In the genomic region with DNA sequence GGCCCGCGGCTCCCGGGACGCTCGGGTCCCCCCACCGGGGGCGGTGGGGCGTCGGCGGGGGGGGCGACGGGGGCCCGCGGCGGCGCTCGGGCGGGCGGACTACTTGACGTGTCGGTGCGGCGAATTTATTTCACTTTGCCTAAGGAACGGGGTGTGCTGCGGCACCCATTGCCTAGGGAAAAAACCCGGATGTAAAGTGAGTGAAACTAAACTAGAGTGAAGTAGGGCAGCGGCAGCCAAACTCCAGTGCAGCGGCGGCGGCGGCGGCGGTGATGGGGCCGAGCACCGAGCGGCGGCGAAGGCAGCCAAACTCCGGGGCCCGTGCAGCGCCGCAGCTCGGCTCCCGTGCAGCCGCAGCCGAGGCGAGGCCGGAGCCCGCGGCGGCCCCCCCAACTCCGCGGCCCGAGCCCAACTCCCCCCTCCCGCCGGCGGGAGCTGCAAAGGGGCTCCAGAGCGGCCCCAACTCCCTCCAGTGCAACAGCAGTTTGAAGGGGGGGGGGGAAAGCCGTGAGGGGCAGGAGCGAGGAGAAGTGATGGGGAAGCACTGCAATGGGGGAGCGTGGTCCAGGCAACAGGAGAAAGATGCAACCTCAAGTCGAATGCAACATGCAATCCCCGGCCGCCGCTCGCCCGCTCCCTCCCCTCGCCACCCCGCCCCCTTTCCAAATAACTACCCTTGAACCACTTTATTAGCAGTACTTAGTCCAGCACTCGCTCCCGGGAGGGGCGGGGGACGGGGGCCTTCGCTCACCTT, we compare ENCODE assay signal across 8 cellular contexts. TPM values are rescaled to one million over a fixed set of nuclear protein-coding genes. Genes with fewer than 3 reads are reported as not detected.
DNase-seq lines count a peak whose midpoint lies in the region; ATAC-seq and TF ChIP-seq lines count a peak whose summit lies in the region.

No MANE protein-coding gene starts in this region.

- H3K14ac ChIP-seq in neuronal stem cell (ENCODE audit: low read length), result peak overlapping the region; percentile 38

- no peak overlapping the region for H4K91ac ChIP-seq in neuronal stem cell (ENCODE audit: low read depth, low read length, poor library complexity)

- H3K4me1 ChIP-seq in foreskin keratinocyte (peaks cover 18% of the 10 kb centered on the region), neuronal stem cell (ENCODE audit: control insufficient read depth in 2 of 2, insufficient read depth in 1 of 2, low read depth in 1 of 2, low read length in 2 of 2) (peaks cover 1 to 3% of the 10 kb centered on the region in 2 donors), subcutaneous abdominal adipose tissue (ENCODE audit: control insufficient read depth in 5 of 5, insufficient read depth in 5 of 5, low read length in 5 of 5) (peaks cover 0 to 22% (median 18%) of the 10 kb centered on the region in 5 donors)

- peak overlapping the region; percentile 87 for H2BK5ac ChIP-seq in neuronal stem cell (ENCODE audit: low read length)

- H2AK5ac ChIP-seq in neuronal stem cell (ENCODE audit: low read depth, low read length), result no peak overlapping the region

- no peak overlapping the region for H2BK120ac ChIP-seq in neuronal stem cell (ENCODE audit: low read depth, low read length)

- peak overlapping the region; percentile 97 for H3K18ac ChIP-seq in neuronal stem cell (ENCODE audit: low read length)

- H3K79me1 ChIP-seq in neuronal stem cell (ENCODE audit: low read depth, low read length), result no peaks in the 10 kb centered on the region

- no peaks in the 10 kb centered on the region for H3K9me3 ChIP-seq in neuronal stem cell (replicated peaks in 1 of 2; ENCODE audit: control insufficient read depth in 2 of 2, insufficient read depth in 1 of 2, low read depth in 1 of 2, low read length in 2 of 2)
- no peaks in the 10 kb centered on the region for H3K9me3 ChIP-seq in subcutaneous abdominal adipose tissue (ENCODE audit: control insufficient read depth in 5 of 5, low read length in 5 of 5)

- peak overlapping the region; percentile 65 for H3K23ac ChIP-seq in neuronal stem cell (ENCODE audit: low read depth, low read length, poor library complexity)

- H3K9ac ChIP-seq in neuronal stem cell (ENCODE audit: low read depth, low read length, poor library complexity), result peak overlapping the region; percentile 86
- H3K9ac ChIP-seq in subcutaneous abdominal adipose tissue (ENCODE audit: low read length in 5 of 5), result peak overlapping the region in 4 of 5 donors; percentile 63 to 71 (median 69)

- H3K27me3 ChIP-seq in foreskin keratinocyte (no peaks in the 10 kb centered on the region), neuronal stem cell (ENCODE audit: control insufficient read depth in 3 of 3, insufficient read depth in 3 of 3, low read depth in 1 of 3, low read length in 3 of 3) (no peaks in the 10 kb centered on the region), subcutaneous abdominal adipose tissue (ENCODE audit: control insufficient read depth in 5 of 5, insufficient read depth in 4 of 5, low read length in 5 of 5) (no peaks in the 10 kb centered on the region)

- no peak overlapping the region for H3K4ac ChIP-seq in neuronal stem cell (ENCODE audit: low read length)

- peak overlapping the region; percentile 89 for H2AFZ ChIP-seq in neuronal stem cell (ENCODE audit: low read length)

- no peaks in the 10 kb centered on the region for H3K36me3 ChIP-seq in neuronal stem cell (replicated peaks in 1 of 2; ENCODE audit: control insufficient read depth in 2 of 2, insufficient read depth in 2 of 2, low read length in 2 of 2)
- no peaks in the 10 kb centered on the region for H3K36me3 ChIP-seq in subcutaneous abdominal adipose tissue (ENCODE audit: control insufficient read depth in 5 of 5, insufficient read depth in 5 of 5, low read length in 5 of 5)

- no peak for TF ChIP-seq CTCF in LNCaP clone FGC (IDR thresholded peaks at IDR 0.05; ENCODE audit: control insufficient read depth, extremely low read depth, insufficient read depth)
- no peak for TF ChIP-seq CTCF in foreskin keratinocyte (conservative IDR thresholded peaks at IDR 0.05)

- peak overlapping the region; percentile 17 for H4K8ac ChIP-seq in neuronal stem cell (ENCODE audit: low read depth, low read length)

- ATAC-seq in foreskin keratinocyte, result peak; percentile 58

- H3K4me2 ChIP-seq in neuronal stem cell (ENCODE audit: insufficient read depth, low read length, poor library complexity, severe bottlenecking), result peak overlapping the region; percentile 78

- peak; percentile 92 for DNase-seq in EL
- peak; percentile 48 for DNase-seq in GOT3 (lab: John Stamatoyannopoulos, UW)
- DNase-seq in LNCaP clone FGC (ENCODE audit: low read depth), result peak; percentile 88
- DNase-seq in SHP77 (lab: John Stamatoyannopoulos, UW), result peak; percentile 82 to 87
- DNase-seq in activated gamma-delta T cell treated with Interleukin-2 at 50 U/mL for 16 hours, result peak; percentile 65
- DNase-seq in foreskin keratinocyte, result peak; percentile 59 to 79
- peak; percentile 84 for DNase-seq in neuronal stem cell (ENCODE audit: low spot score)

- no peak overlapping the region for H2BK12ac ChIP-seq in neuronal stem cell (ENCODE audit: low read length)

- peak overlapping the region; percentile 49 for H2BK15ac ChIP-seq in neuronal stem cell (ENCODE audit: low read length)

- WGBS in neuronal stem cell (ENCODE audit: extremely low coverage in 2 of 2, insufficient read length in 2 of 2, insufficient replicate concordance in 1 of 2), 2 donors, result no CpG with 5 or more reads among the region's 74 CpGs

- peak overlapping the region; percentile 65 for H3K4me3 ChIP-seq in LNCaP clone FGC (ENCODE audit: low read depth, low read length)
- H3K4me3 ChIP-seq in neuronal stem cell (ENCODE audit: low read length in 2 of 2), result peak overlapping the region; percentile 62 to 85
- peak overlapping the region; percentile 68 to 80 (median 72) for H3K4me3 ChIP-seq in subcutaneous abdominal adipose tissue (ENCODE audit: low read depth in 1 of 5, low read length in 5 of 5)

- H3K27ac ChIP-seq in foreskin keratinocyte, result peak overlapping the region; percentile 26
- peak overlapping the region; percentile 99 for H3K27ac ChIP-seq in neuronal stem cell (replicated peaks; ENCODE audit: low read length)
- H3K27ac ChIP-seq in subcutaneous abdominal adipose tissue (ENCODE audit: low read depth, low read length), result peak overlapping the region; percentile 81

RNA-seq across cellular contexts. Expression of gene PHF21A, which starts 0.6 kb away (rescaled TPM):
- total RNA-seq in foreskin keratinocyte, result 11.1 and 13.3 TPM in 2 replicates
- 6.7 and 8.2 TPM in 2 replicates for polyA plus RNA-seq in foreskin keratinocyte
- polyA plus RNA-seq in neuronal stem cell (2013, experiment 1 of 2), result 50.3 TPM
- polyA plus RNA-seq in neuronal stem cell (2013, experiment 2 of 2), result 49.2 TPM

Comparison
In these comparisons a context has a peak if more than half of its experiments do, and no peak if none do; other contexts are left out.
1. Peak in every context shown above with its lines: DNase-seq, ATAC-seq, H3K4me3 ChIP-seq and H3K27ac ChIP-seq.
2. H3K27ac ChIP-seq: peak in every context shown above with its lines; median percentile 99 in neuronal stem cell; 81 in subcutaneous abdominal adipose tissue; 26 in foreskin keratinocyte.